In genomic region chr12:89949457-89950195, GRCh38 we compare ENCODE assay signal across 8 cellular contexts.
DNase-seq lines count a peak whose midpoint lies in the region; ATAC-seq, FAIRE-seq and TF ChIP-seq lines count a peak whose summit lies in the region.

No MANE protein-coding gene starts in this region.

- H3K27ac ChIP-seq in keratinocyte (ENCODE audit: control insufficient read depth, insufficient read depth, low read length): peak overlapping the region; percentile 88

- no peaks in the 10 kb centered on the region for H4K20me1 ChIP-seq in keratinocyte (ENCODE audit: control insufficient read depth, extremely low read depth, insufficient read depth, low read length)

- no peaks in the 10 kb centered on the region for H3K27me3 Mint-ChIP-seq in activated naive CD4-positive, alpha-beta T cell treated with anti-CD3 and anti-CD28 coated beads, Interleukin-2, amount 50 U/mL, for 24 hours
- H3K27me3 Mint-ChIP-seq in stimulated activated naive CD8-positive, alpha-beta T cell treated with anti-CD3 and anti-CD28 coated beads, Interleukin-15, amount 100 ng/mL, for 72 hours: no peaks in the 10 kb centered on the region

- H2AFZ ChIP-seq in keratinocyte (ENCODE audit: control insufficient read depth, low read length): peak overlapping the region; percentile 57

- H3K4me3 Mint-ChIP-seq in activated naive CD4-positive, alpha-beta T cell treated with anti-CD3 and anti-CD28 coated beads, Interleukin-2, amount 50 U/mL, for 24 hours: peak overlapping the region; percentile 79
- H3K4me3 Mint-ChIP-seq in stimulated activated naive CD8-positive, alpha-beta T cell treated with anti-CD3 and anti-CD28 coated beads, Interleukin-15, amount 100 ng/mL, for 72 hours: peak overlapping the region; percentile 4 to 64

- H3K4me1 Mint-ChIP-seq in activated naive CD4-positive, alpha-beta T cell treated with anti-CD3 and anti-CD28 coated beads, Interleukin-2, amount 50 U/mL, for 24 hours: peaks cover 56% of the 10 kb centered on the region
- H3K4me1 Mint-ChIP-seq in stimulated activated naive CD8-positive, alpha-beta T cell treated with anti-CD3 and anti-CD28 coated beads, Interleukin-15, amount 100 ng/mL, for 72 hours: peaks cover 49% of the 10 kb centered on the region

- no peaks in the 10 kb centered on the region for H3K79me2 ChIP-seq in keratinocyte (ENCODE audit: control insufficient read depth, insufficient read depth, low read length)

- peak overlapping the region; percentile 65 for H3K4me2 ChIP-seq in keratinocyte (ENCODE audit: control insufficient read depth, extremely low read depth, insufficient read depth, low read depth, low read length)

- H3K9me1 ChIP-seq in keratinocyte (ENCODE audit: control insufficient read depth, extremely low read depth, insufficient read depth, low read length): no peaks in the 10 kb centered on the region

- peak overlapping the region; percentile 57 for H3K9ac ChIP-seq in keratinocyte (ENCODE audit: control insufficient read depth, extremely low read depth, insufficient read depth, low read length)

- peak; percentile 36 for DNase-seq in activated CD4-positive, CD25-positive, alpha-beta regulatory T cell treated with anti-CD3 and anti-CD28 coated beads, Interleukin-2, amount 50 U/mL, for 16 hours (ENCODE audit: low read depth, low spot score)
- DNase-seq in activated CD4-positive, CD25-positive, alpha-beta regulatory T cell treated with anti-CD3 and anti-CD28 coated beads, Interleukin-2, amount 50 U/mL, for 72 hours: no peak
- DNase-seq in NCI-H2227 (lab: John Stamatoyannopoulos, UW; ENCODE audit: unreplicated experiment) (peak; percentile 46), keratinocyte (ENCODE audit: low read depth, low spot score) (no peak), epidermal melanocyte (ENCODE audit: insufficient read length, low spot score) (no peak)
- peak; percentile 55 to 78 for DNase-seq in stimulated activated naive CD8-positive, alpha-beta T cell treated with anti-CD3 and anti-CD28 coated beads, Interleukin-15, amount 100 ng/mL, for 72 hours

- no peaks in the 10 kb centered on the region for H3K27me3 ChIP-seq in keratinocyte (ENCODE audit: control insufficient read depth, extremely low read depth, insufficient read depth, low read length)

- no peaks in the 10 kb centered on the region for H3K9me3 Mint-ChIP-seq in activated naive CD4-positive, alpha-beta T cell treated with anti-CD3 and anti-CD28 coated beads, Interleukin-2, amount 50 U/mL, for 24 hours
- peaks cover 0 to 10% of the 10 kb centered on the region in 2 donors for H3K9me3 Mint-ChIP-seq in stimulated activated naive CD8-positive, alpha-beta T cell treated with anti-CD3 and anti-CD28 coated beads, Interleukin-15, amount 100 ng/mL, for 72 hours

- FAIRE-seq in keratinocyte (lab: Jason Lieb, UNC): peak; percentile 43

- peak overlapping the region; percentile 85 for H3K27ac Mint-ChIP-seq in activated naive CD4-positive, alpha-beta T cell treated with anti-CD3 and anti-CD28 coated beads, Interleukin-2, amount 50 U/mL, for 24 hours
- peak overlapping the region in 1 of 2 donors; percentile 96 for H3K27ac Mint-ChIP-seq in stimulated activated naive CD8-positive, alpha-beta T cell treated with anti-CD3 and anti-CD28 coated beads, Interleukin-15, amount 100 ng/mL, for 72 hours

- H3K36me3 ChIP-seq in keratinocyte (ENCODE audit: control insufficient read depth in 2 of 2, extremely low read depth in 1 of 2, insufficient read depth in 2 of 2, low read length in 2 of 2): no peaks in the 10 kb centered on the region

- peak in 2 of 3 experiments; percentile 30 to 33 for TF ChIP-seq CTCF in keratinocyte (optimal IDR thresholded peaks at IDR 0.05 in 1 of 3, IDR thresholded peaks at IDR 0.05 in 1 of 3, conservative IDR thresholded peaks at IDR 0.05 in 1 of 3; ENCODE audit: extremely low read depth in 1 of 3, insufficient read depth in 2 of 3, low read length in 3 of 3)

- dilution Hi-C loops in keratinocyte (cut with MboI; ENCODE audit: extremely low pct_ligation_motif_present, low sequenced_read_pairs): no loop called here

- peaks cover 43% of the 10 kb centered on the region for H3K4me1 ChIP-seq in keratinocyte (ENCODE audit: control insufficient read depth, extremely low read depth, insufficient read depth, low read length)

- peak; percentile 90 for ATAC-seq in HG02571 (IDR thresholded peaks at IDR 0.05; ENCODE audit: unreplicated experiment)
- peak; percentile 96 for ATAC-seq in stimulated activated naive CD8-positive, alpha-beta T cell treated with anti-CD3 and anti-CD28 coated beads, Interleukin-15, amount 100 ng/mL, for 72 hours

- H3K9me3 ChIP-seq in keratinocyte (ENCODE audit: control insufficient read depth, low read depth, low read length): no peaks in the 10 kb centered on the region

- no peaks in the 10 kb centered on the region for H3K36me3 Mint-ChIP-seq in activated naive CD4-positive, alpha-beta T cell treated with anti-CD3 and anti-CD28 coated beads, Interleukin-2, amount 50 U/mL, for 24 hours

- no peak overlapping the region for H3K4me3 ChIP-seq in keratinocyte (ENCODE audit: control insufficient read depth in 2 of 3, extremely low read depth in 1 of 3, insufficient read depth in 2 of 3, low read depth in 1 of 3, low read length in 3 of 3)

Comparison
In these comparisons a context has a peak if more than half of its experiments do, and no peak if none do; other contexts are left out.
1. DNase-seq: peak in activated CD4-positive, CD25-positive, alpha-beta regulatory T cell treated with anti-CD3 and anti-CD28 coated beads, Interleukin-2, amount 50 U/mL, for 16 hours (single experiment), NCI-H2227 (single experiment) and stimulated activated naive CD8-positive, alpha-beta T cell treated with anti-CD3 and anti-CD28 coated beads, Interleukin-15, amount 100 ng/mL, for 72 hours (2 of 2); none in activated CD4-positive, CD25-positive, alpha-beta regulatory T cell treated with anti-CD3 and anti-CD28 coated beads, Interleukin-2, amount 50 U/mL, for 72 hours (single experiment), keratinocyte (single experiment) and epidermal melanocyte (single experiment).